In the genomic region with DNA sequence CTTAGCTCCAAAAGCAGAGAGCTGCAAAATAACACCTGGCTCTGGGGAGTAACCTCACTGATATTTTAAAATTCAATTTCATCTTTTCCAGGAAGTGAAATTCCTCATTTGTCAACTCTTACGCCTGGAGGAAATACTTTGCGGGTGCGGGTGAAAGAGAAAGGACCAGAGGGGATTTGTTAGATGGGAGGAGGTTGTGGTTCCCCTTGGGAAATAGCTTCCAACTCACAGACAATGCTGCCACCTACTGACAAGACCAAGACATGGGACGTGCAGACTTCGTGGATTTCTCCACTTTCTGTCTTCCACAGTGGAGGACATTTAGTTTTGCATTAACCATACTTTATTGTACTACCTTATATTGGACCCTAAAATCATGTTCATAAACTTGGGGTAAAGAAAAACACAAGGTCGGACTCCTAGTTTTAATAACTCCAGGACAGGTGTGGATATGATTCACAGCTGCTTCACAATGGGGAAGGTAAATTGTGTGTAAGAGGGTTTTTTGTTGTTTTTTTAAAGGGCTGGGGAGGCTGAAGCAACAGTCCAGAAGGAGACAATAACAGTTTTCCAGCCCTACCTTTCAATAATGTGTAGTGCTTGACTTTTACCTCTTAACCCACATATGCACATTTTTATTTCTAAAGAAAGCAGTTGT, we compare ENCODE assay signal across 8 cellular contexts. TPM values are rescaled to one million over a fixed set of nuclear protein-coding genes. Genes with fewer than 3 reads are reported as not detected.
DNase-seq lines count a peak whose midpoint lies in the region; ATAC-seq and TF ChIP-seq lines count a peak whose summit lies in the region.

No MANE protein-coding gene starts in this region.

- H3K9me3 ChIP-seq in SU-DHL-6 (ENCODE audit: insufficient read depth, low read length) (no peaks in the 10 kb centered on the region), adipocyte (ENCODE audit: control insufficient read depth, low read length) (no peaks in the 10 kb centered on the region), heart right ventricle (no peaks in the 10 kb centered on the region)

- peaks cover 15% of the 10 kb centered on the region for H3K4me1 ChIP-seq in GM23338 (ENCODE audit: insufficient read depth)
- H3K4me1 ChIP-seq in adipocyte (ENCODE audit: control insufficient read depth, insufficient read depth, low read length), result peaks cover 35% of the 10 kb centered on the region
- H3K4me1 ChIP-seq in heart right ventricle, result peaks cover 6 to 41% (median 26%) of the 10 kb centered on the region in 9 donors

- H3K79me2 ChIP-seq in GM23338 (replicated peaks; ENCODE audit: insufficient read depth) (no peaks in the 10 kb centered on the region), SU-DHL-6 (ENCODE audit: insufficient read depth, low read length) (no peaks in the 10 kb centered on the region)

- H3K4me2 ChIP-seq in GM23338 (no peak overlapping the region), SU-DHL-6 (ENCODE audit: low read depth, low read length, poor library complexity, severe bottlenecking) (peak overlapping the region; percentile 28)

- H3K9ac ChIP-seq in SU-DHL-6 (ENCODE audit: low read length), result no peak overlapping the region
- H3K9ac ChIP-seq in adipocyte (ENCODE audit: low read length), result peak overlapping the region; percentile 35

- H3K27me3 Mint-ChIP-seq in GM23338 (ENCODE audit: insufficient read depth, low read depth, poor library complexity), result peaks cover 44% of the 10 kb centered on the region

- DNase-seq in CMK (ENCODE audit: low read depth), result peak; percentile 68
- peak; percentile 91 for DNase-seq in GM23338 (ENCODE audit: low spot score)
- peak; percentile 80 to 95 (median 83) for DNase-seq in NCI-H1417 (lab: John Stamatoyannopoulos, UW)
- peak; percentile 96 for DNase-seq in adipocyte (ENCODE audit: low read depth)
- peak in 1 of 2 donors; percentile 80 for DNase-seq in heart right ventricle
- peak; percentile 81 for DNase-seq in renal cortical epithelial cell (ENCODE audit: low read depth)

- H3K36me3 ChIP-seq in GM23338 (ENCODE audit: insufficient read depth), result no peaks in the 10 kb centered on the region
- H3K36me3 ChIP-seq in SU-DHL-6 (ENCODE audit: low read length), result no peaks in the 10 kb centered on the region
- no peaks in the 10 kb centered on the region for H3K36me3 ChIP-seq in adipocyte (ENCODE audit: control insufficient read depth, insufficient read depth, low read length, severe bottlenecking)
- H3K36me3 ChIP-seq in heart right ventricle, result peaks cover 0 to 19% (median 0%) of the 10 kb centered on the region in 9 donors

- no peak overlapping the region for H3K4me3 Mint-ChIP-seq in GM23338

- H3K36me3 Mint-ChIP-seq in GM23338 (ENCODE audit: low read depth), result no peaks in the 10 kb centered on the region

- 2% methylated on average over 6 of the region's 6 CpGs for WGBS in heart right ventricle, 2 donors

- peaks cover 57% of the 10 kb centered on the region for H3K27me3 ChIP-seq in GM23338 (ENCODE audit: insufficient read depth)
- H3K27me3 ChIP-seq in SU-DHL-6 (ENCODE audit: low read length), result no peaks in the 10 kb centered on the region
- H3K27me3 ChIP-seq in adipocyte (replicated peaks; ENCODE audit: control insufficient read depth, insufficient read depth, low read length), result no peaks in the 10 kb centered on the region
- H3K27me3 ChIP-seq in heart right ventricle, result no peaks in the 10 kb centered on the region

- H3K27ac ChIP-seq in GM23338 (ENCODE audit: low read depth), result no peak overlapping the region
- no peak overlapping the region for H3K27ac ChIP-seq in SU-DHL-6 (ENCODE audit: low read depth, low read length)
- H3K27ac ChIP-seq in heart right ventricle, result no peak overlapping the region

- H4K20me1 ChIP-seq in GM23338 (replicated peaks; ENCODE audit: insufficient read depth) (peaks cover under 1% of the 10 kb centered on the region), SU-DHL-6 (ENCODE audit: low read depth, low read length) (no peaks in the 10 kb centered on the region)

- ATAC-seq in GM23338, result peak; percentile 64
- ATAC-seq in heart right ventricle, result peak; percentile 54 to 87 (median 84)
- no peak for ATAC-seq in HG03139 (IDR thresholded peaks at IDR 0.05; ENCODE audit: unreplicated experiment)

- no peaks in the 10 kb centered on the region; the same call in 2 of the 3 replicates for H3K9me3 Mint-ChIP-seq in GM23338

- peaks cover 20% of the 10 kb centered on the region for H3K4me1 Mint-ChIP-seq in GM23338

- H2AFZ ChIP-seq in GM23338, result no peak overlapping the region
- no peak overlapping the region for H2AFZ ChIP-seq in SU-DHL-6 (ENCODE audit: low read depth, low read length, severe bottlenecking)

- H3K9me2 ChIP-seq in GM23338 (ENCODE audit: insufficient read depth), result no peaks in the 10 kb centered on the region
- no peaks in the 10 kb centered on the region for H3K9me2 ChIP-seq in SU-DHL-6 (replicated peaks; ENCODE audit: insufficient read depth, low read length)

- peak; percentile 97 to 99 for TF ChIP-seq CTCF in GM23338 (conservative IDR thresholded peaks at IDR 0.05; ENCODE audit: low read depth in 2 of 2)
- peak; percentile 86 for TF ChIP-seq CTCF in SU-DHL-6 (IDR thresholded peaks at IDR 0.05; ENCODE audit: insufficient read depth, low read length, poor library complexity, severe bottlenecking)
- TF ChIP-seq CTCF in heart right ventricle (IDR thresholded peaks at IDR 0.05), result peak; percentile 53 to 94 (median 90)

- H3K4me3 ChIP-seq in GM23338, result no peak overlapping the region
- no peak overlapping the region for H3K4me3 ChIP-seq in SU-DHL-6 (ENCODE audit: insufficient read depth, low read length, poor library complexity, severe bottlenecking)
- H3K4me3 ChIP-seq in adipocyte (ENCODE audit: low read length), result peak overlapping the region; percentile 73
- peak overlapping the region in 6 of 10 donors; percentile 11 to 36 (median 19) for H3K4me3 ChIP-seq in heart right ventricle

- intact Hi-C loops in heart right ventricle (cut with DNase I), result loop anchor here (1.0 to 10.0 kb wide), 8 partner anchors 306 to 1019 kb away; no protein-coding TSS in a partner anchor

- H3K27ac Mint-ChIP-seq in GM23338, result no peak overlapping the region

- no peaks in the 10 kb centered on the region for H3F3A ChIP-seq in GM23338 (replicated peaks; ENCODE audit: low read depth)
- H3F3A ChIP-seq in SU-DHL-6 (ENCODE audit: insufficient read depth), result peaks cover 7% of the 10 kb centered on the region; the same call in 1 of the 2 replicates

TF ChIP-seq in GM23338, 12 proteins besides CTCF, POLR2A, EP300 and RAD21:
- TF ChIP-seq ZNF331 (CRISPR knock-in tag; IDR thresholded peaks at IDR 0.05; ENCODE audit: low read depth), result no peak

RNA-seq across cellular contexts. Expression of gene FBXL14, which starts 10.8 kb away (rescaled TPM):
- total RNA-seq in GM23338 (2014; rRNA removed; shearing (Covaris generic)), result 9.1 and 9.4 TPM in 2 replicates
- polyA plus RNA-seq in GM23338 (2016; fragmentation: Nextera tagmentation; extraction: Ambion mirVana), result 0.40 and 0.74 TPM in 2 replicates
- total RNA-seq in heart right ventricle, result 1 to 10 TPM; 4.8 to 8.4 (median 7.0) TPM
- polyA plus RNA-seq in heart right ventricle, result 1 to 10 TPM; 1.5 to 4.4 TPM
- 6.4 and 17.3 TPM in 2 replicates for total RNA-seq in renal cortical epithelial cell

RNA-seq across cellular contexts. Expression of gene WNT5B, which starts 45.5 kb away (rescaled TPM):
- 1.0 and 2.7 TPM in 2 replicates for total RNA-seq in GM23338 (2014; rRNA removed; shearing (Covaris generic))
- 0.87 and 1.4 TPM in 2 replicates for polyA plus RNA-seq in GM23338 (2016; fragmentation: Nextera tagmentation; extraction: Ambion mirVana)
- 1 to 10 TPM in 5 of 10 donors, under 1 TPM in 5; 0.34 to 2.5 (median 1.2) TPM for total RNA-seq in heart right ventricle
- polyA plus RNA-seq in heart right ventricle, result 1 to 10 TPM; 1.6 to 2.4 TPM
- 11.0 and 102 TPM in 2 replicates for total RNA-seq in renal cortical epithelial cell

Comparison
In these comparisons a context has a peak if more than half of its experiments do, and no peak if none do; other contexts are left out.
1. H3K4me3 ChIP-seq: peak in adipocyte (single experiment) and heart right ventricle (6 of 10); none in GM23338 (single experiment) and SU-DHL-6 (single experiment).
2. Peak in every context shown above with its lines, with median percentiles within 50 percentile points of each other: CTCF ChIP-seq.